23 cellular contexts compared by ENCODE assay signal in the genomic region with DNA sequence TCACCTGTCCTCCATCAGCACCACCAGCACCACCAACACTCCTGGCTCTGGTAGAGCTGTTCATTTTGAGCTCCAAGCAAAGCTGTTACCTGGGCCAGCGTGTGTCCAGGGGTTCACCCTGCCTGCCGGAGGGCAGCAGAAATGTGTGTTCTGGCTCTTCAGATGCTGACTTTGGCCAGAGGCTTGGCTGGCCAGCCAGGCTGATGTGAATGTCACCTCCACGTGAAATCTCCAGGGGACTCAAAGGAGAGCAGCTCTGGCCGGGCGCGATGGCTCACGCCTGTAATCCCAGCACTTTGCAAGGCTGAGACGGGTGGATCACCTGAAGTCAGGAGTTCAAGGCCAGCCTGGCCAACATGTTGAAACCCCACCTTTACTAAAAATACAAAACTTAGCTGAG. TPM values are rescaled to one million over a fixed set of nuclear protein-coding genes. Genes with fewer than 3 reads are reported as not detected.
"Had no signal": no experiment of that assay in that cellular context is flagged by ENCODE, and none has a peak within 500 bp of the region (broad histone marks: within the 10 kb centered on the region; RNA-seq: fewer than 3 reads in every experiment).

No MANE protein-coding gene starts in this region.

- H3K4me3 ChIP-seq: body of pancreas, lower lobe of right lung, ovary, tibial nerve had no signal

- H3K4me1 ChIP-seq: foreskin keratinocyte had no signal

- H3K36me3 Mint-ChIP-seq: activated naive CD8-positive, alpha-beta T cell; immature natural killer cell; mesothelial cell of epicardium; stimulated activated memory B cell treated with anti-CD40 and anti-IgM and Interleukin-4, amounts not matched to agents 10 μg/mL and 1 μg/mL and 100 μg/mL, for 72 hours had no signal

- H3K27ac ChIP-seq: foreskin keratinocyte, ovary, tibial nerve had no signal

- H3K36me3 ChIP-seq: lower lobe of right lung, ovary, tibial nerve had no signal

- H3K9me3 Mint-ChIP-seq: activated T-cell treated with anti-CD3 and anti-CD28 coated beads, Interleukin-2, amount 50 U/mL, for 4 hours; immature natural killer cell; mesothelial cell of epicardium; neural crest cell; T-helper 2 cell treated with Interferon-gamma antibody and Interleukin-4, amounts not matched to agents 5 μg/mL and 100 μg/mL, for 36 hours had no signal

- H3K27ac Mint-ChIP-seq: activated naive CD8-positive, alpha-beta T cell; stimulated activated memory B cell treated with anti-CD40 and anti-IgM and Interleukin-4, amounts not matched to agents 10 μg/mL and 1 μg/mL and 100 μg/mL, for 72 hours; T-helper 2 cell treated with Interferon-gamma antibody and Interleukin-4, amounts not matched to agents 5 μg/mL and 100 μg/mL, for 36 hours had no signal

- H3K4me3 Mint-ChIP-seq: activated naive CD8-positive, alpha-beta T cell; activated T-cell treated with anti-CD3 and anti-CD28 coated beads, Interleukin-2, amount 50 U/mL, for 4 hours; mesothelial cell of epicardium; neural crest cell; stimulated activated memory B cell treated with anti-CD40 and anti-IgM and Interleukin-4, amounts not matched to agents 10 μg/mL and 1 μg/mL and 100 μg/mL, for 72 hours; T-helper 2 cell treated with Interferon-gamma antibody and Interleukin-4, amounts not matched to agents 5 μg/mL and 100 μg/mL, for 36 hours had no signal

- DNase-seq: activated CD4-positive, alpha-beta T cell treated with anti-CD3 and anti-CD28 coated beads, Interleukin-2, amount 50 U/mL, for 1 hour; activated gamma-delta T cell treated with Interleukin-2 at 50 U/mL for 16 hours; activated T-cell treated with anti-CD3 and anti-CD28 coated beads, Interleukin-2, amount 50 U/mL, for 4 hours; amniotic stem cell; body of pancreas; central memory CD4-positive, alpha-beta T cell; cortex of kidney; effector CD8-positive, alpha-beta T cell; foreskin keratinocyte; immature natural killer cell; lower lobe of right lung; ovary; stimulated activated CD4-positive, alpha-beta T cell treated with anti-CD3 and anti-CD28 coated beads, Interleukin-2, amount 100 ng/mL, for 48 hours; SW 1271 had no signal

- H3K27me3 ChIP-seq: body of pancreas, ovary, tibial nerve had no signal

- ATAC-seq: activated T-cell treated with anti-CD3 and anti-CD28 coated beads, Interleukin-2, amount 50 U/mL, for 4 hours; body of pancreas; foreskin keratinocyte; lower lobe of right lung; stimulated activated memory B cell treated with anti-CD40 and anti-IgM and Interleukin-4, amounts not matched to agents 10 μg/mL and 1 μg/mL and 100 μg/mL, for 72 hours had no signal

- H3K9me3 ChIP-seq: body of pancreas, lower lobe of right lung, ovary had no signal

RNA-seq across cellular contexts. Expression of a gene that starts 33.5 kb away (rescaled TPM):
- total RNA-seq: activated CD8-positive, alpha-beta memory T cell treated with anti-CD3 and anti-CD28 coated beads for 36 hours; activated T-cell treated with anti-CD3 and anti-CD28 coated beads, Interleukin-2, amount 50 U/mL, for 4 hours; body of pancreas; foreskin keratinocyte; lower lobe of right lung; mesothelial cell of epicardium; neural crest cell; ovary; renal cortical epithelial cell; SK-MEL-5; tibial nerve had no signal
- polyA plus RNA-seq: foreskin keratinocyte, immature natural killer cell had no signal
